Comparison of ENCODE assay signal across 20 cellular contexts in genomic region chr17:78655251-78655940, GRCh38.
DNase-seq lines count a peak whose midpoint lies in the region; ATAC-seq and TF ChIP-seq lines count a peak whose summit lies in the region.
"Had no signal": no experiment of that assay in that cellular context is flagged by ENCODE, and none has a peak within 500 bp of the region (broad histone marks: within the 10 kb centered on the region; RNA-seq: fewer than 3 reads in every experiment).

No MANE protein-coding gene starts in this region.

- H3K79me2 ChIP-seq in SK-N-SH (ENCODE audit: insufficient read depth) = no peaks in the 10 kb centered on the region

- peak overlapping the region; percentile 7 for H2AK5ac ChIP-seq in neuronal stem cell (ENCODE audit: low read depth, low read length)

- H3K23ac ChIP-seq in neuronal stem cell (ENCODE audit: low read depth, low read length, poor library complexity) = no peak overlapping the region

- no peaks in the 10 kb centered on the region for H4K20me1 ChIP-seq in SK-N-SH (ENCODE audit: insufficient read depth)
- H4K20me1 ChIP-seq: BLaER1 treated with 17β-estradiol and CSF1 and Interleukin-3, amounts not matched to agents 10 nM and 100 nM had no signal

- TF ChIP-seq RAD21 in SK-N-SH (IDR thresholded peaks at IDR 0.05; ENCODE audit: low read length) = no peak

- no peak overlapping the region for H3K18ac ChIP-seq in neuronal stem cell (ENCODE audit: low read length)

- no peak overlapping the region for H3K4me3 Mint-ChIP-seq in activated naive CD8-positive, alpha-beta T cell treated with anti-CD3 and anti-CD28 coated beads for 36 hours
- H3K4me3 Mint-ChIP-seq: CD4-positive, alpha-beta memory T cell had no signal

- no peak overlapping the region for H3K9ac ChIP-seq in neuronal stem cell (ENCODE audit: low read depth, low read length, poor library complexity)
- no peak overlapping the region for H3K9ac ChIP-seq in SK-N-SH
- H3K9ac ChIP-seq: BLaER1 treated with 17β-estradiol and CSF1 and Interleukin-3, amounts not matched to agents 10 nM and 100 nM had no signal

- H3K4me2 ChIP-seq in neuronal stem cell (ENCODE audit: insufficient read depth, low read length, poor library complexity, severe bottlenecking) (no peak overlapping the region), SK-N-SH (no peak overlapping the region)
- H3K4me2 ChIP-seq: A549 had no signal

- H3K4ac ChIP-seq in neuronal stem cell (ENCODE audit: low read length) = no peak overlapping the region

- no peak overlapping the region for H2BK5ac ChIP-seq in neuronal stem cell (ENCODE audit: low read length)

- H3K9me3 ChIP-seq in HEK293 (ENCODE audit: control insufficient read depth, insufficient read depth, low read depth, low read length) (no peaks in the 10 kb centered on the region), neuronal stem cell (replicated peaks in 1 of 2; ENCODE audit: control insufficient read depth in 2 of 2, insufficient read depth in 1 of 2, low read depth in 1 of 2, low read length in 2 of 2) (no peaks in the 10 kb centered on the region), sigmoid colon (no peaks in the 10 kb centered on the region), SK-N-SH (no peaks in the 10 kb centered on the region)
- H3K9me3 ChIP-seq: A549, BE2C, HAP-1 had no signal

- CTCF ChIA-PET in HEK293 (lab: Yijun Ruan, JAX) = no interaction called here
- CTCF ChIA-PET in SK-N-SH (lab: Yijun Ruan, JAX) = no interaction called here

- H3K27me3 ChIP-seq in neuronal stem cell (ENCODE audit: control insufficient read depth in 3 of 3, insufficient read depth in 3 of 3, low read depth in 1 of 3, low read length in 3 of 3) (no peaks in the 10 kb centered on the region), sigmoid colon (no peaks in the 10 kb centered on the region), SK-N-SH (ENCODE audit: insufficient read depth) (no peaks in the 10 kb centered on the region)
- H3K27me3 ChIP-seq: BE2C; BLaER1 treated with 17β-estradiol and CSF1 and Interleukin-3, amounts not matched to agents 10 nM and 100 nM had no signal

- H3K4me1 ChIP-seq in HEK293 (ENCODE audit: control insufficient read depth, insufficient read depth, low read length) (no peaks in the 10 kb centered on the region), neuronal stem cell (ENCODE audit: control insufficient read depth in 2 of 2, insufficient read depth in 1 of 2, low read depth in 1 of 2, low read length in 2 of 2) (no peaks in the 10 kb centered on the region), sigmoid colon (no peaks in the 10 kb centered on the region), SK-N-SH (ENCODE audit: control insufficient read depth in 1 of 2, insufficient read depth in 2 of 2, low read depth in 1 of 2, low read length in 1 of 2) (no peaks in the 10 kb centered on the region)
- H3K4me1 ChIP-seq: BE2C, HAP-1 had no signal

- no peak overlapping the region for H4K91ac ChIP-seq in neuronal stem cell (ENCODE audit: low read depth, low read length, poor library complexity)

- in situ Hi-C loops in G401 (cut with HindIII; ENCODE audit: low sequenced_read_pairs) = no loop called here

- no peak for TF ChIP-seq POLR2A in sigmoid colon (IDR thresholded peaks at IDR 0.05)

- DNase-seq in neuronal stem cell (ENCODE audit: low spot score) = no peak
- DNase-seq in sigmoid colon = peak; percentile 27
- DNase-seq in G401 (ENCODE audit: low spot score) = no peak
- DNase-seq in SK-N-SH = no peak
- no peak for DNase-seq in activated naive CD8-positive, alpha-beta T cell treated with anti-CD3 and anti-CD28 coated beads for 36 hours
- DNase-seq: 8988T; ACHN; AML-193; BE2C; Calu3; CD4-positive, alpha-beta memory T cell; COR-L47; DMS53; DMS79 treated with DMSO at 0.1 percent for 48 hours; GOT3 had no signal

- H3K27me3 Mint-ChIP-seq in activated naive CD8-positive, alpha-beta T cell treated with anti-CD3 and anti-CD28 coated beads for 36 hours = no peaks in the 10 kb centered on the region
- H3K27me3 Mint-ChIP-seq: CD4-positive, alpha-beta memory T cell had no signal

- no peaks in the 10 kb centered on the region for H3K36me3 Mint-ChIP-seq in activated naive CD8-positive, alpha-beta T cell treated with anti-CD3 and anti-CD28 coated beads for 36 hours
- H3K36me3 Mint-ChIP-seq: CD4-positive, alpha-beta memory T cell had no signal

- H3K27ac Mint-ChIP-seq in activated naive CD8-positive, alpha-beta T cell treated with anti-CD3 and anti-CD28 coated beads for 36 hours = no peak overlapping the region

- no CpG with 5 or more reads among the region's 9 CpGs for WGBS in neuronal stem cell (ENCODE audit: extremely low coverage in 2 of 2, insufficient read length in 2 of 2, insufficient replicate concordance in 1 of 2), 2 donors
- WGBS in sigmoid colon, 2 donors = 84 to 92% methylated on average over 9 of the region's 9 CpGs
- WGBS in SK-N-SH (ENCODE audit: low lambda C conversion rate) = 85% methylated on average over 8 of the region's 9 CpGs

- H3F3A ChIP-seq in SK-N-SH (replicated peaks; ENCODE audit: insufficient read depth) = peaks cover 8% of the 10 kb centered on the region

- ATAC-seq in HG02798 (IDR thresholded peaks at IDR 0.05; ENCODE audit: poor library complexity, unreplicated experiment) = no peak
- ATAC-seq: A549 had no signal

- H2BK15ac ChIP-seq in neuronal stem cell (ENCODE audit: low read length) = peak overlapping the region; percentile 64

- H3K9me2 ChIP-seq in SK-N-SH = no peaks in the 10 kb centered on the region

- H3K79me1 ChIP-seq in neuronal stem cell (ENCODE audit: low read depth, low read length) = no peaks in the 10 kb centered on the region

- intact Hi-C loops in sigmoid colon (cut with DNase I) = no loop called here

- no peak overlapping the region for H2AFZ ChIP-seq in neuronal stem cell (ENCODE audit: low read length)
- no peak overlapping the region for H2AFZ ChIP-seq in SK-N-SH (ENCODE audit: low read depth)

- H4K8ac ChIP-seq in neuronal stem cell (ENCODE audit: low read depth, low read length) = no peak overlapping the region

- H3K14ac ChIP-seq in neuronal stem cell (ENCODE audit: low read length) = no peak overlapping the region

- H3K27ac ChIP-seq in HEK293 (ENCODE audit: extremely low read depth, low read depth, low read length) = no peak overlapping the region
- no peak overlapping the region for H3K27ac ChIP-seq in neuronal stem cell (replicated peaks; ENCODE audit: low read length)
- no peak overlapping the region for H3K27ac ChIP-seq in sigmoid colon
- no peak overlapping the region for H3K27ac ChIP-seq in SK-N-SH (ENCODE audit: low read depth in 2 of 2, low read length in 1 of 2)
- H3K27ac ChIP-seq: BLaER1 treated with 17β-estradiol and CSF1 and Interleukin-3, amounts not matched to agents 10 nM and 100 nM had no signal

- no peak overlapping the region for H2BK12ac ChIP-seq in neuronal stem cell (ENCODE audit: low read length)

- H3K36me3 ChIP-seq in HEK293 (ENCODE audit: control insufficient read depth in 2 of 2, insufficient read depth in 1 of 2, low read length in 2 of 2) (no peaks in the 10 kb centered on the region), neuronal stem cell (replicated peaks in 1 of 2; ENCODE audit: control insufficient read depth in 2 of 2, insufficient read depth in 2 of 2, low read length in 2 of 2) (no peaks in the 10 kb centered on the region), sigmoid colon (no peaks in the 10 kb centered on the region), SK-N-SH (replicated peaks in 1 of 2; ENCODE audit: control insufficient read depth in 1 of 2, insufficient read depth in 2 of 2, low read length in 1 of 2) (no peaks in the 10 kb centered on the region)
- H3K36me3 ChIP-seq: BE2C; BLaER1 treated with 17β-estradiol and CSF1 and Interleukin-3, amounts not matched to agents 10 nM and 100 nM; HAP-1 had no signal

- TF ChIP-seq CTCF in HEK293 (tag by site-specific recombination; IDR thresholded peaks at IDR 0.05) = no peak
- TF ChIP-seq CTCF in sigmoid colon (IDR thresholded peaks at IDR 0.05) = no peak
- no peak for TF ChIP-seq CTCF in SK-N-SH (IDR thresholded peaks at IDR 0.05)

- POLR2A ChIA-PET in HEK293 (lab: Yijun Ruan, JAX) = no interaction called here
- POLR2A ChIA-PET in SK-N-SH (lab: Yijun Ruan, JAX) = no interaction called here

- no peak overlapping the region for H3K4me3 ChIP-seq in HEK293 (ENCODE audit: low read depth, low read length)
- H3K4me3 ChIP-seq in neuronal stem cell (ENCODE audit: low read length in 2 of 2) = no peak overlapping the region
- H3K4me3 ChIP-seq in sigmoid colon = no peak overlapping the region
- no peak overlapping the region for H3K4me3 ChIP-seq in SK-N-SH (ENCODE audit: low read depth in 2 of 2, low read length in 1 of 2)
- H3K4me3 ChIP-seq: A549; BLaER1 treated with 17β-estradiol and CSF1 and Interleukin-3, amounts not matched to agents 10 nM and 100 nM; HAP-1 had no signal

- no peaks in the 10 kb centered on the region for H3K9me3 Mint-ChIP-seq in activated naive CD8-positive, alpha-beta T cell treated with anti-CD3 and anti-CD28 coated beads for 36 hours

- peaks cover 10% of the 10 kb centered on the region for H3K4me1 Mint-ChIP-seq in activated naive CD8-positive, alpha-beta T cell treated with anti-CD3 and anti-CD28 coated beads for 36 hours

- H2BK120ac ChIP-seq in neuronal stem cell (ENCODE audit: low read depth, low read length) = no peak overlapping the region

- TF ChIP-seq EP300 in sigmoid colon (IDR thresholded peaks at IDR 0.05) (no peak), SK-N-SH (IDR thresholded peaks at IDR 0.05; ENCODE audit: borderline replicate concordance in 1 of 2, low read depth in 1 of 2, low read length in 1 of 2) (no peak)

TF ChIP-seq in HEK293, 187 proteins besides CTCF, POLR2A, EP300 and RAD21:
- TF ChIP-seq KLF1 (tag by site-specific recombination; IDR thresholded peaks at IDR 0.05) (0 out of 2 replicates have a peak, but pooled peaks have one; percentile 14), ZNF341 (tag by site-specific recombination; IDR thresholded peaks at IDR 0.05; ENCODE audit: low read depth) (peak; percentile 47; the same call in 1 of the 2 replicates), ZNF10 (tag by site-specific recombination; IDR thresholded peaks at IDR 0.05) (no peak)

TF ChIP-seq in SK-N-SH, 30 proteins besides CTCF, POLR2A, EP300 and RAD21 (continues in another document):
- TF ChIP-seq JUND (IDR thresholded peaks at IDR 0.05) = no peak
